ENCODE assay signal across 8 cellular contexts in genomic region chr22:38700271-38700788, GRCh38. TPM values are rescaled to one million over a fixed set of nuclear protein-coding genes. Genes with fewer than 3 reads are reported as not detected.
DNase-seq lines count a peak whose midpoint lies in the region; ATAC-seq and TF ChIP-seq lines count a peak whose summit lies in the region.

No MANE protein-coding gene starts in this region.

- peaks cover 66% of the 10 kb centered on the region for H3K4me1 ChIP-seq in CD4-positive, CD25-positive, alpha-beta regulatory T cell (ENCODE audit: control insufficient read depth, insufficient read depth, low read length, poor library complexity, severe bottlenecking)
- peaks cover 22% of the 10 kb centered on the region for H3K4me1 ChIP-seq in ectodermal cell (ENCODE audit: control insufficient read depth, insufficient read depth, low read length)

- H3K36me3 ChIP-seq in CD4-positive, CD25-positive, alpha-beta regulatory T cell (ENCODE audit: control insufficient read depth, insufficient read depth, low read length), result no peaks in the 10 kb centered on the region
- H3K36me3 ChIP-seq in ectodermal cell (ENCODE audit: control insufficient read depth, insufficient read depth, low read length), result no peaks in the 10 kb centered on the region

- H3K27ac Mint-ChIP-seq in CD4-positive, CD25-positive, alpha-beta regulatory T cell, result peak overlapping the region; percentile 96 to 98 (median 97)
- peak overlapping the region; percentile 98 for H3K27ac Mint-ChIP-seq in type B pancreatic cell

- peaks cover 4% of the 10 kb centered on the region for H3K27me3 Mint-ChIP-seq in CD4-positive, CD25-positive, alpha-beta regulatory T cell
- H3K27me3 Mint-ChIP-seq in type B pancreatic cell, result peaks cover 6% of the 10 kb centered on the region

- H3K9me3 Mint-ChIP-seq in CD4-positive, CD25-positive, alpha-beta regulatory T cell, result no peaks in the 10 kb centered on the region
- no peaks in the 10 kb centered on the region for H3K9me3 Mint-ChIP-seq in type B pancreatic cell

- H3K4me3 Mint-ChIP-seq in CD4-positive, CD25-positive, alpha-beta regulatory T cell, result peak overlapping the region; percentile 87 to 98 (median 96)
- peak overlapping the region; percentile 99 for H3K4me3 Mint-ChIP-seq in type B pancreatic cell

- peak in 1 of 2 donors; percentile 0 for ATAC-seq in CD4-positive, CD25-positive, alpha-beta regulatory T cell (ENCODE audit: low read depth in 2 of 2)
- ATAC-seq in GM21737 (IDR thresholded peaks at IDR 0.05; ENCODE audit: unreplicated experiment) (peak; percentile 20), HG03025 (IDR thresholded peaks at IDR 0.05; ENCODE audit: low FRiP score, unreplicated experiment) (no peak)

- WGBS in ectodermal cell, 2 experiments, result 0% methylated on average over 57 of the region's 57 CpGs

- DNase-seq in CD4-positive, CD25-positive, alpha-beta regulatory T cell, result peak in 2 of 3 donors; percentile 39 to 44
- DNase-seq in RKO (ENCODE audit: low spot score), result peak; percentile 56
- peak; percentile 94 for DNase-seq in mesenteric fat pad (ENCODE audit: low spot score)
- no peak for DNase-seq in type B pancreatic cell (ENCODE audit: extremely low spot score, unreplicated experiment)
- DNase-seq in midbrain (lab: John Stamatoyannopoulos, UW), result no peak

- H3K36me3 Mint-ChIP-seq in CD4-positive, CD25-positive, alpha-beta regulatory T cell, result peaks cover 5% of the 10 kb centered on the region
- H3K36me3 Mint-ChIP-seq in type B pancreatic cell, result peaks cover 14% of the 10 kb centered on the region

- no peaks in the 10 kb centered on the region for H3K9me3 ChIP-seq in CD4-positive, CD25-positive, alpha-beta regulatory T cell (ENCODE audit: control insufficient read depth in 2 of 2, low read length in 2 of 2)
- no peaks in the 10 kb centered on the region for H3K9me3 ChIP-seq in ectodermal cell (ENCODE audit: control insufficient read depth, low read length)

- peaks cover 31 to 62% (median 42%) of the 10 kb centered on the region in 4 donors for H3K4me1 Mint-ChIP-seq in CD4-positive, CD25-positive, alpha-beta regulatory T cell
- H3K4me1 Mint-ChIP-seq in type B pancreatic cell (ENCODE audit: unreplicated experiment), result peaks cover 49% of the 10 kb centered on the region

- peak overlapping the region; percentile 97 for H3K27ac ChIP-seq in CD4-positive, CD25-positive, alpha-beta regulatory T cell (ENCODE audit: insufficient read depth, low read length, poor library complexity, severe bottlenecking)
- H3K27ac ChIP-seq in ectodermal cell (ENCODE audit: insufficient read depth, low read depth, low read length, poor library complexity, severe bottlenecking), result peak overlapping the region; percentile 71

- no peaks in the 10 kb centered on the region for H3K27me3 ChIP-seq in CD4-positive, CD25-positive, alpha-beta regulatory T cell (ENCODE audit: control insufficient read depth, insufficient read depth, low read length)
- peaks cover 6% of the 10 kb centered on the region for H3K27me3 ChIP-seq in ectodermal cell (ENCODE audit: control insufficient read depth, insufficient read depth, low read length, poor library complexity, severe bottlenecking)

- TF ChIP-seq CTCF in type B pancreatic cell (conservative IDR thresholded peaks at IDR 0.05), result no peak

- H3K4me3 ChIP-seq in CD4-positive, CD25-positive, alpha-beta regulatory T cell (ENCODE audit: low read depth, low read length), result peak overlapping the region; percentile 82
- H3K4me3 ChIP-seq in ectodermal cell (ENCODE audit: insufficient read depth, low read depth, low read length), result peak overlapping the region; percentile 67

RNA-seq across cellular contexts. Expression of gene JOSD1, which starts 0.4 kb away (rescaled TPM):
- total RNA-seq in CD4-positive, CD25-positive, alpha-beta regulatory T cell, result 205 TPM
- polyA plus RNA-seq in CD4-positive, CD25-positive, alpha-beta regulatory T cell, result 10 to 100 TPM in 2 of 4 donors, 1 to 10 TPM in 2; 8.7 to 12.5 (median 10.2) TPM
- polyA plus RNA-seq in ectodermal cell (2013, experiment 1 of 4), result 28.7 TPM
- polyA plus RNA-seq in ectodermal cell (2013, experiment 2 of 4), result 29.7 TPM
- 24.7 TPM for polyA plus RNA-seq in ectodermal cell (2013, experiment 3 of 4)
- 29.1 TPM for polyA plus RNA-seq in ectodermal cell (2013, experiment 4 of 4)
- total RNA-seq in mesenteric fat pad (53.8 TPM), type B pancreatic cell (ENCODE audit: low replicate concordance) (43.4 and 51.8 TPM in 2 replicates)

RNA-seq across cellular contexts. Expression of gene GTPBP1, which starts 5.4 kb away (rescaled TPM):
- 285 TPM for total RNA-seq in CD4-positive, CD25-positive, alpha-beta regulatory T cell
- 10 to 100 TPM; 25.4 to 29.7 (median 25.7) TPM for polyA plus RNA-seq in CD4-positive, CD25-positive, alpha-beta regulatory T cell
- 64.2 TPM for polyA plus RNA-seq in ectodermal cell (2013, experiment 1 of 4)
- 70.5 TPM for polyA plus RNA-seq in ectodermal cell (2013, experiment 2 of 4)
- polyA plus RNA-seq in ectodermal cell (2013, experiment 3 of 4), result 53.1 TPM
- polyA plus RNA-seq in ectodermal cell (2013, experiment 4 of 4), result 60.0 TPM
- 40.4 TPM for total RNA-seq in mesenteric fat pad
- total RNA-seq in type B pancreatic cell (ENCODE audit: low replicate concordance), result 47.1 and 60.1 TPM in 2 replicates

RNA-seq across cellular contexts. Expression of gene TOMM22, which starts 18.6 kb away (rescaled TPM):
- total RNA-seq in CD4-positive, CD25-positive, alpha-beta regulatory T cell, result 58.4 TPM
- 10 to 100 TPM; 61.6 to 72.7 (median 65.7) TPM for polyA plus RNA-seq in CD4-positive, CD25-positive, alpha-beta regulatory T cell
- 96.5 TPM for polyA plus RNA-seq in ectodermal cell (2013, experiment 1 of 4)
- polyA plus RNA-seq in ectodermal cell (2013, experiment 2 of 4), result 96.6 TPM
- 73.4 TPM for polyA plus RNA-seq in ectodermal cell (2013, experiment 3 of 4)
- 81.1 TPM for polyA plus RNA-seq in ectodermal cell (2013, experiment 4 of 4)
- total RNA-seq in mesenteric fat pad (71.1 TPM), type B pancreatic cell (ENCODE audit: low replicate concordance) (80.8 and 91.6 TPM in 2 replicates)

RNA-seq across cellular contexts. Expression of gene CBY1, which starts 43.9 kb away (rescaled TPM):
- total RNA-seq in CD4-positive, CD25-positive, alpha-beta regulatory T cell, result 13.7 TPM
- polyA plus RNA-seq in CD4-positive, CD25-positive, alpha-beta regulatory T cell, result 10 to 100 TPM in 1 of 4 donors, 1 to 10 TPM in 3; 5.0 to 11.2 (median 8.1) TPM
- polyA plus RNA-seq in ectodermal cell (2013, experiment 1 of 4), result 58.8 TPM
- polyA plus RNA-seq in ectodermal cell (2013, experiment 2 of 4), result 59.3 TPM
- polyA plus RNA-seq in ectodermal cell (2013, experiment 3 of 4), result 42.2 TPM
- polyA plus RNA-seq in ectodermal cell (2013, experiment 4 of 4), result 47.3 TPM
- total RNA-seq in mesenteric fat pad, result 18.9 TPM
- total RNA-seq in type B pancreatic cell (ENCODE audit: low replicate concordance), result 48.9 and 53.5 TPM in 2 replicates

RNA-seq across cellular contexts. Expression of gene FAM227A, which starts 44.1 kb away (rescaled TPM):
- not detected for total RNA-seq in CD4-positive, CD25-positive, alpha-beta regulatory T cell
- polyA plus RNA-seq in CD4-positive, CD25-positive, alpha-beta regulatory T cell, result not detected
- 10.0 TPM for polyA plus RNA-seq in ectodermal cell (2013, experiment 1 of 4)
- polyA plus RNA-seq in ectodermal cell (2013, experiment 2 of 4), result 13.8 TPM
- polyA plus RNA-seq in ectodermal cell (2013, experiment 3 of 4), result 7.5 TPM
- 10.5 TPM for polyA plus RNA-seq in ectodermal cell (2013, experiment 4 of 4)
- total RNA-seq in mesenteric fat pad (0.22 TPM), type B pancreatic cell (ENCODE audit: low replicate concordance) (5.0 and 11.2 TPM in 2 replicates)

Comparison
In these comparisons a context has a peak if more than half of its experiments do, and no peak if none do; other contexts are left out.
1. DNase-seq: peak in CD4-positive, CD25-positive, alpha-beta regulatory T cell (2 of 3), RKO (single experiment) and mesenteric fat pad (single experiment); none in type B pancreatic cell (single experiment) and midbrain (single experiment).